ENCODE assay signal across 34 cellular contexts in the genomic region with DNA sequence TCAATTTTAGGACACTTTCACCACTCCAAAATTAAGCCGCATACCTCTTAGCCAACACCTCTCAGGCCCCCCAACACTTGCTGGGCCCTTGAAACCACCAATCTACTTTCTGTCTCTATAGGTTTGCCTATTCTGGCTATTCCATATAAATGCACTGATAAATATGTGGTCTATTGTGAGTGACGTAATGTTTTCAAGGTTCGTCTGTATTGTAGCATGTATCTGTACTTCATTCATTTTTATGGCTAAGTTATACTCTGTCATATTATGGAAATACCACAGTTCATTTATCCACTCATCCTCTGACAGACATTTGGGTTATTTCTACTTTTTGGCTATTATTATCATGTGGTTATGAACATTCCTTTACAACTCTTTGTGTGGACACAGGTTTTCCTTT.
"Had no signal": no experiment of that assay in that cellular context is flagged by ENCODE, and none has a peak within 500 bp of the region (broad histone marks: within the 10 kb centered on the region; RNA-seq: fewer than 3 reads in every experiment).

No MANE protein-coding gene starts in this region.

- H3K27me3 ChIP-seq: adrenal gland, ascending aorta, body of pancreas, brain microvascular endothelial cell, breast epithelium, cardiac muscle cell had no signal

- H3K9me3 ChIP-seq: adrenal gland, ascending aorta, body of pancreas, breast epithelium had no signal

- FAIRE-seq: astrocyte, bronchial epithelial cell had no signal

- DNase-seq: activated effector memory CD4-positive, alpha-beta T cell treated with anti-CD3 and anti-CD28 coated beads, Interleukin-2, amount 50 U/mL, for 16 hours; activated effector memory CD4-positive, alpha-beta T cell treated with Interleukin-2 at 50 U/mL for 16 hours; activated gamma-delta T cell; activated gamma-delta T cell treated with Interleukin-2 at 50 U/mL for 16 hours; activated naive CD4-positive, alpha-beta T cell; activated naive CD4-positive, alpha-beta T cell treated with anti-CD3 and anti-CD28 coated beads for 36 hours; activated naive CD4-positive, alpha-beta T cell treated with anti-CD3 and anti-CD28 coated beads, Interleukin-2, amount 10 ng/mL, durations not matched to agents 7 days and 5 days; activated naive CD4-positive, alpha-beta T cell treated with anti-CD3 and anti-CD28 coated beads, Interleukin-2, amount 50 U/mL, for 16 hours; activated naive CD4-positive, alpha-beta T cell treated with Interleukin-2 at 50 U/mL for 16 hours; activated naive CD8-positive, alpha-beta T cell treated with anti-CD3 and anti-CD28 coated beads for 36 hours; activated naive CD8-positive, alpha-beta T cell treated with anti-CD3 and anti-CD28 coated beads, Interleukin-2, amount 10 ng/mL, durations not matched to agents 7 days and 5 days; activated naive CD8-positive, alpha-beta T cell treated with anti-CD3 and anti-CD28 coated beads, Interleukin-2, amount 50 U/mL, for 24 hours; activated T-cell treated with anti-CD3 and anti-CD28 coated beads, Interleukin-2, amount 50 U/mL, for 1 hour; activated T-cell treated with anti-CD3 and anti-CD28 coated beads, Interleukin-2, amount 50 U/mL, for 24 hours; activated T-cell treated with anti-CD3 and anti-CD28 coated beads, Interleukin-2, amount 50 U/mL, for 4 hours; activated T-cell treated with anti-CD3 and anti-CD28 coated beads, Interleukin-2, amount 50 U/mL, for 48 hours; activated T-cell treated with anti-CD3 and anti-CD28 coated beads, Interleukin-2, amount 50 U/mL, for 72 hours; adrenal gland; amniotic stem cell; amygdala; anterior cingulate cortex; aorta; body of pancreas; brain microvascular endothelial cell; caudate nucleus; central memory CD4-positive, alpha-beta T cell; cerebellar nuclear complex had no signal

- H3K4me3 ChIP-seq: adrenal gland, ascending aorta, body of pancreas, breast epithelium, cardiac muscle cell had no signal

- H3K36me3 ChIP-seq: adrenal gland, ascending aorta, brain microvascular endothelial cell, breast epithelium, cardiac muscle cell had no signal

- H3K27ac ChIP-seq: adrenal gland, ascending aorta, body of pancreas, brain microvascular endothelial cell, breast epithelium, cardiac muscle cell had no signal

- H3K4me1 ChIP-seq: adrenal gland, ascending aorta, body of pancreas, breast epithelium had no signal

- ATAC-seq: activated naive CD4-positive, alpha-beta T cell treated with anti-CD3 and anti-CD28 coated beads, Interleukin-2, amount 50 U/mL, for 72 hours; activated naive CD8-positive, alpha-beta T cell treated with anti-CD3 and anti-CD28 coated beads, Interleukin-2, amount 50 U/mL, for 24 hours; activated T-cell treated with anti-CD3 and anti-CD28 coated beads, Interleukin-2, amount 50 U/mL, for 4 hours; activated T-cell treated with anti-CD3 and anti-CD28 coated beads, Interleukin-2, amount 50 U/mL, for 72 hours; activated T-helper 17 cell treated with anti-CD3 and anti-CD28 coated beads, Interleukin-2, amount 50 U/mL, for 72 hours; body of pancreas had no signal
